In the genomic region with DNA sequence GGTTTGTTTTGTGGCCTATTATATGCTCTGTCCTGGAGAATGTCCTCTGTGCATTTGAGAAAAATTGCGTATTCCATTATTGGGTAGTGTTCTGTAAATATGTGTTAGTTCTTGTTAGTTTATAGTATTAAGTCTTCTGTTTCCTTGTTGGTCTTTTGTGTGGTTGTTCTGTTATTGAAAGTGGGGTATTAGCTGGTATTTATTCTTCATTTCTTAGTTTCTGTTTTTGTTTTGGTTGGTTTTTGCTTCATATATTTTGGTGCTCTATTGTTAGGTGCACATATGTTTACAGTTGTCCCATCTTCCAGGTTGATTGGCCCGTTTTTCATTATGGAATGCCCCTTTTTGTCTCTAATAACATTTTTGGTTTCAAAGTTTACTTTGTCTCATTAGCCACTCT, we compare ENCODE assay signal across 22 cellular contexts.
"Had no signal": no experiment of that assay in that cellular context is flagged by ENCODE, and none has a peak within 500 bp of the region (broad histone marks: within the 10 kb centered on the region; RNA-seq: fewer than 3 reads in every experiment).

No MANE protein-coding gene starts in this region.

- DNase-seq: effector CD4-positive, alpha-beta T cell; endodermal cell; erythroblast; foreskin keratinocyte; immature natural killer cell; left cardiac atrium; left ventricle myocardium inferior; lower lobe of right lung; natural killer cell; sigmoid colon; stimulated activated CD4-positive, alpha-beta T cell treated with anti-CD3 and anti-CD28 coated beads, Interleukin-2, amount 100 ng/mL, for 24 hours; stimulated activated CD4-positive, alpha-beta T cell treated with anti-CD3 and anti-CD28 coated beads, Interleukin-4, amount 100 ng/mL, for 4 hours; stimulated activated naive B cell treated with anti-CD40 and anti-IgM and Interleukin-4, amounts not matched to agents 10 μg/mL and 1 μg/mL and 100 μg/mL, for 72 hours; stimulated activated naive CD8-positive, alpha-beta T cell treated with anti-CD3 and anti-CD28 coated beads, Interleukin-15, amount 100 ng/mL, for 72 hours; substantia nigra; transverse colon had no signal

- ATAC-seq: foreskin keratinocyte; left cardiac atrium; lower lobe of right lung; natural killer cell; stimulated activated naive B cell treated with anti-CD40 and anti-IgM and Interleukin-4, amounts not matched to agents 10 μg/mL and 1 μg/mL and 100 μg/mL, for 72 hours; stimulated activated naive CD8-positive, alpha-beta T cell treated with anti-CD3 and anti-CD28 coated beads, Interleukin-15, amount 100 ng/mL, for 72 hours had no signal

- H3K4me3 ChIP-seq: left ventricle myocardium inferior, lower lobe of right lung, right atrium auricular region, sigmoid colon, skin epidermis, thoracic aorta, transverse colon had no signal

- H3K36me3 Mint-ChIP-seq: natural killer cell had no signal

- H3K9me3 Mint-ChIP-seq: immature natural killer cell, natural killer cell had no signal

- H3K27ac Mint-ChIP-seq: endodermal cell; memory B cell; mesothelial cell of epicardium; natural killer cell; stimulated activated naive B cell treated with anti-CD40 and anti-IgM and Interleukin-4, amounts not matched to agents 10 μg/mL and 1 μg/mL and 100 μg/mL, for 72 hours; stimulated activated naive CD8-positive, alpha-beta T cell treated with anti-CD3 and anti-CD28 coated beads, Interleukin-15, amount 100 ng/mL, for 72 hours had no signal

- H3K27me3 ChIP-seq: foreskin keratinocyte, right atrium auricular region, sigmoid colon, transverse colon had no signal

- H3K4me3 Mint-ChIP-seq: endodermal cell; immature natural killer cell; memory B cell; mesothelial cell of epicardium; natural killer cell; neural crest cell; stimulated activated naive B cell treated with anti-CD40 and anti-IgM and Interleukin-4, amounts not matched to agents 10 μg/mL and 1 μg/mL and 100 μg/mL, for 72 hours; stimulated activated naive CD8-positive, alpha-beta T cell treated with anti-CD3 and anti-CD28 coated beads, Interleukin-15, amount 100 ng/mL, for 72 hours had no signal

- H3K36me3 ChIP-seq: left ventricle myocardium inferior, lower lobe of right lung, right atrium auricular region, sigmoid colon, thoracic aorta, transverse colon had no signal

- H3K4me1 Mint-ChIP-seq: neural crest cell had no signal

- H3K9me3 ChIP-seq: lower lobe of right lung, thoracic aorta had no signal

- H3K27me3 Mint-ChIP-seq: memory B cell; stimulated activated naive B cell treated with anti-CD40 and anti-IgM and Interleukin-4, amounts not matched to agents 10 μg/mL and 1 μg/mL and 100 μg/mL, for 72 hours; stimulated activated naive CD8-positive, alpha-beta T cell treated with anti-CD3 and anti-CD28 coated beads, Interleukin-15, amount 100 ng/mL, for 72 hours had no signal
